ENCODE assay signal across 8 cellular contexts in the genomic region with DNA sequence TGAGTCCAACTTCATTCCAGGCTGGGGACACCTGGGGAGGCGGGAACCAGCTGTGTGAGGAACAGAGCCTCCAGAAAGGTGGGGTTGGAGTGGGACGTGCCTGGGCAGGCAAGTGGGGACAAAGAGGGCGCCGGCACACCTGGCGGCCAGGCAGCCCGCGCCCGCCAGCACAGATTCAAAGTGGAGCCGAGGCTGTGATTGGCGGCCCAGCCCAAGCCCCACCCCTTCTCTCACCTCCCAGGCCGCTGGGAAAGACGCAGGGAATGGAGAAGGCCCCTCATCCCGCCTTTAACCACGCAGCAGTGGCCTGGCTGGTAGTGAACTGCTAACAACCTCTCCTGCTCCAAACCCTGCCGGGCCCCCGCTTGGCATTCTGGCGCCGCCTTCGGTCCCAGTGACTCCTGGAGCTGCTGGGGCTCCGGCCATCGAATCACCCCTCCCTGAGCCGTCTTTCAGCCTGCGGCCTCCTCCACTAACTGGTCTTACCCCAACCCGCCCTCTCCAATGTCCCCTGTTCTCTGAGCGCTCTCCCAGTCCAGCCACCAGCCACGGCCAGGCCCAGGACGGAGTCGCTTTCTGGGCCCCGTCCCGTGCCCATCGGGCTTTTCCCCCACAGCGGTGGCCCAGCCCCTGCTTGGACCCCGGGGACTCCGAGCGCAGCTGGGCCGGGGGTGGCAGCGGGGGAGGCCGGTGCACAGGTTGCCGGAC. TPM values are rescaled to one million over a fixed set of nuclear protein-coding genes. Genes with fewer than 3 reads are reported as not detected.
DNase-seq lines count a peak whose midpoint lies in the region; ATAC-seq and TF ChIP-seq lines count a peak whose summit lies in the region.

No MANE protein-coding gene starts in this region.

- H3K27me3 ChIP-seq in OCI-LY1 (ENCODE audit: insufficient read depth, low read length), result no peaks in the 10 kb centered on the region
- H3K27me3 ChIP-seq in trophoblast cell (ENCODE audit: insufficient read depth, low read length), result no peaks in the 10 kb centered on the region

- H3K23ac ChIP-seq in trophoblast cell (ENCODE audit: low read length), result no peak overlapping the region

- peaks cover 4% of the 10 kb centered on the region; the same call in 1 of the 2 replicates for H3F3A ChIP-seq in OCI-LY1 (ENCODE audit: insufficient read depth, low read length)

- peak overlapping the region; percentile 84 for H2AK5ac ChIP-seq in trophoblast cell (ENCODE audit: low read length)

- H3K27ac ChIP-seq in OCI-LY1 (ENCODE audit: low read depth, low read length, poor library complexity, severe bottlenecking) (peak overlapping the region; percentile 91), trophoblast cell (ENCODE audit: low read depth, low read length) (peak overlapping the region; percentile 98)

- peak overlapping the region; percentile 87 for H4K8ac ChIP-seq in trophoblast cell (ENCODE audit: low read depth, low read length)

- H4K12ac ChIP-seq in trophoblast cell (ENCODE audit: low read depth, low read length), result peak overlapping the region; percentile 72

- H3K9ac ChIP-seq in OCI-LY1 (ENCODE audit: low read length) (peak overlapping the region; percentile 78), trophoblast cell (ENCODE audit: low read length) (peak overlapping the region; percentile 77)

- peak overlapping the region; percentile 86 for H2BK120ac ChIP-seq in trophoblast cell (ENCODE audit: insufficient read depth, low read length, poor library complexity)

- H3K14ac ChIP-seq in trophoblast cell (ENCODE audit: low read length), result peak overlapping the region; percentile 81

- no peaks in the 10 kb centered on the region for H4K20me1 ChIP-seq in OCI-LY1 (ENCODE audit: insufficient read depth, low read length)

- H3K9me3 ChIP-seq in OCI-LY1 (ENCODE audit: low read length) (no peaks in the 10 kb centered on the region), trophoblast cell (ENCODE audit: insufficient read depth, low read depth, low read length) (peaks cover 2% of the 10 kb centered on the region)

- H3K4me2 ChIP-seq in OCI-LY1 (ENCODE audit: low read length) (peak overlapping the region; percentile 73), trophoblast cell (ENCODE audit: low read length) (peak overlapping the region; percentile 88)

- H2AFZ ChIP-seq in OCI-LY1 (ENCODE audit: low read length) (no peak overlapping the region), trophoblast cell (ENCODE audit: insufficient read depth, low read length, poor library complexity) (peak overlapping the region; percentile 72)

- H4K91ac ChIP-seq in trophoblast cell (ENCODE audit: low read depth, low read length), result peak overlapping the region; percentile 95

- no peak overlapping the region for H3K27ac Mint-ChIP-seq in T-helper 2 cell treated with Interferon-gamma antibody and Interleukin-4, amounts not matched to agents 5 μg/mL and 100 μg/mL, for 36 hours

- H3K18ac ChIP-seq in trophoblast cell (ENCODE audit: low read length), result peak overlapping the region; percentile 81

- H3K4me1 ChIP-seq in OCI-LY1 (ENCODE audit: insufficient read depth, low read length, severe bottlenecking) (peaks cover 69% of the 10 kb centered on the region), trophoblast cell (ENCODE audit: control insufficient read depth in 1 of 2, insufficient read depth in 2 of 2, low read length in 2 of 2) (peaks cover 9 to 11% of the 10 kb centered on the region in 2 experiments)

- peak overlapping the region; percentile 66 for H2BK5ac ChIP-seq in trophoblast cell (ENCODE audit: low read depth, low read length, poor library complexity)

- peak overlapping the region; percentile 23 for H2BK12ac ChIP-seq in trophoblast cell (ENCODE audit: low read length)

- no peak for TF ChIP-seq CTCF in OCI-LY1 (IDR thresholded peaks at IDR 0.05; ENCODE audit: low read length)
- TF ChIP-seq CTCF in omental fat pad (IDR thresholded peaks at IDR 0.05), result no peak

- DNase-seq in T-helper 2 cell treated with Interferon-gamma antibody and Interleukin-4, amounts not matched to agents 5 μg/mL and 100 μg/mL, for 36 hours (ENCODE audit: low spot score), result no peak
- DNase-seq in T-helper 2 cell (no peak), trophoblast cell (peak; percentile 56 to 73), omental fat pad (ENCODE audit: low spot score) (no peak)
- DNase-seq in stimulated activated CD4-positive, alpha-beta T cell treated with anti-CD3 and anti-CD28 coated beads, Interleukin-4, amount 100 ng/mL, for 4 hours, result no peak
- DNase-seq in activated CD4-positive, alpha-beta T cell treated with anti-CD3 and anti-CD28 coated beads for 1 hour, result no peak

- H3K36me3 ChIP-seq in OCI-LY1 (ENCODE audit: insufficient read depth, low read length) (no peaks in the 10 kb centered on the region), trophoblast cell (ENCODE audit: control insufficient read depth in 1 of 2, insufficient read depth in 2 of 2, low read length in 2 of 2) (no peaks in the 10 kb centered on the region)

- H3K79me2 ChIP-seq in OCI-LY1 (ENCODE audit: insufficient read depth, low read length) (no peaks in the 10 kb centered on the region), trophoblast cell (ENCODE audit: control insufficient read depth, insufficient read depth, low read length, poor library complexity) (peaks cover 9% of the 10 kb centered on the region)

- peaks cover 17% of the 10 kb centered on the region for H3K79me1 ChIP-seq in trophoblast cell (ENCODE audit: low read length)

- peaks cover 12% of the 10 kb centered on the region for H3K27me3 Mint-ChIP-seq in T-helper 2 cell treated with Interferon-gamma antibody and Interleukin-4, amounts not matched to agents 5 μg/mL and 100 μg/mL, for 36 hours (ENCODE audit: low read depth)

- H3K4me3 ChIP-seq in OCI-LY1 (ENCODE audit: low read depth, low read length, poor library complexity, severe bottlenecking) (peak overlapping the region; percentile 54), trophoblast cell (ENCODE audit: low read depth, low read length) (peak overlapping the region; percentile 61)

- peak overlapping the region; percentile 78 for H3K4ac ChIP-seq in trophoblast cell (ENCODE audit: low read depth, low read length)

- no peaks in the 10 kb centered on the region for H3K9me3 Mint-ChIP-seq in T-helper 2 cell treated with Interferon-gamma antibody and Interleukin-4, amounts not matched to agents 5 μg/mL and 100 μg/mL, for 36 hours

- no peaks in the 10 kb centered on the region for H3K9me2 ChIP-seq in OCI-LY1 (ENCODE audit: low read depth, low read length)

- peak overlapping the region; percentile 36 for H3K4me3 Mint-ChIP-seq in T-helper 2 cell treated with Interferon-gamma antibody and Interleukin-4, amounts not matched to agents 5 μg/mL and 100 μg/mL, for 36 hours

- peaks cover 15% of the 10 kb centered on the region for H3K4me1 Mint-ChIP-seq in T-helper 2 cell treated with Interferon-gamma antibody and Interleukin-4, amounts not matched to agents 5 μg/mL and 100 μg/mL, for 36 hours (ENCODE audit: low read depth)

- no CpG with 5 or more reads among the region's 39 CpGs for WGBS in trophoblast cell (ENCODE audit: extremely low coverage, insufficient coverage, insufficient read length)

- H3K36me3 Mint-ChIP-seq in T-helper 2 cell treated with Interferon-gamma antibody and Interleukin-4, amounts not matched to agents 5 μg/mL and 100 μg/mL, for 36 hours (ENCODE audit: low read depth), result no peaks in the 10 kb centered on the region

- peak; percentile 80 for ATAC-seq in esophagus mucosa
- no peak for ATAC-seq in omental fat pad (ENCODE audit: low FRiP score)

RNA-seq across cellular contexts. Expression of gene PTMA, which starts 27.9 kb away (rescaled TPM):
- total RNA-seq in esophagus mucosa (924 TPM), omental fat pad (1,000 to 10,000 TPM in 1 of 4 donors, 100 to 1,000 TPM in 3; 757 to 1,307 (median 926) TPM)
- 1,343 and 1,403 TPM in 2 replicates for polyA plus RNA-seq in trophoblast cell (2013)

Comparison
In these comparisons a context has a peak if more than half of its experiments do, and no peak if none do; other contexts are left out.
1. DNase-seq: peak in trophoblast cell (2 of 2); none in T-helper 2 cell treated with Interferon-gamma antibody and Interleukin-4, amounts not matched to agents 5 μg/mL and 100 μg/mL, for 36 hours (single experiment), T-helper 2 cell (0 of 5), omental fat pad (single experiment), stimulated activated CD4-positive, alpha-beta T cell treated with anti-CD3 and anti-CD28 coated beads, Interleukin-4, amount 100 ng/mL, for 4 hours (0 of 2) and activated CD4-positive, alpha-beta T cell treated with anti-CD3 and anti-CD28 coated beads for 1 hour (single experiment).